10 cellular contexts compared by ENCODE assay signal in the genomic region with DNA sequence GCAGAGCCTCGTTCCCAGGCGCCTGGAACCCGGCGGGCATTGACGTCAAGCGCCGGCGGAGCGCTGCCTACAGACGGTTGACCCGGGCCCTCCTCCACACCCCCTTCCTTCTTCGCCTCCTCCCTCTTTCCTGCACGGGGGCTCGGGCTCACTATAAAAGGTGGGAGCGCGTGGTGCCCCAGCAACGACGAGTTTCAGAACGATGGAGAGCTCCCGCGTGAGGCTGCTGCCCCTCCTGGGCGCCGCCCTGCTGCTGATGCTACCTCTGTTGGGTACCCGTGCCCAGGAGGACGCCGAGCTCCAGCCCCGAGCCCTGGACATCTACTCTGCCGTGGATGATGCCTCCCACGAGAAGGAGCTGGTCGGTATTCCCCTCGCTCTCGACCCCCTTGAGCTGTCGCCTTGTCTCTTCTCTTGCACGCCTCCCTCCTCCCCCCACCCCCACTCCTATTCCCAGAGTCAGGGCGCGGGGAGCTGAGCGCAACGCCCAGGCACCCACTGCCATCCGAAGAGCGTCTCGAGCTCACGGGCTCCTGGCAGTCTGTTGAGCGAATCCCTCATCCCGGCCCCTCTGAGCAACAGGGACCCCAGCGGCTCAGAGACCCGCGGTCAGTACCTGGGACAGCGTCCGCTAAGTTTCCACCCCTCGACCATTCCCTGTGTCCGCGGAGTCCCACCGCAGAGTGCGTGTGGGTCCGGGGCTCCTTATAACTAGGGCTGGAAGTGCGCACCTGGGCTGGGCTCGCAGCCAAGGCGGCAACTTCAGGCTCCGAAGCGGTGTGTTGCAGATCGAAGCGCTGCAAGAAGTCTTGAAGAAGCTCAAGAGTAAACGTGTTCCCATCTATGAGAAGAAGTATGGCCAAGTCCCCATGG. TPM values are rescaled to one million over a fixed set of nuclear protein-coding genes. Genes with fewer than 3 reads are reported as not detected.
DNase-seq lines count a peak whose midpoint lies in the region; TF ChIP-seq lines count a peak whose summit lies in the region.
"Had no signal": no experiment of that assay in that cellular context is flagged by ENCODE, and none has a peak within 500 bp of the region (broad histone marks: within the 10 kb centered on the region; RNA-seq: fewer than 3 reads in every experiment).

A gene (plus strand): TSS at position 184 of the 873 bp plus-strand sequence. CDS start 19 bp downstream, at position 203.

- H3K9ac ChIP-seq in neuronal stem cell (ENCODE audit: low read depth, low read length, poor library complexity): no peak within 1 kb of the TSS

- POLR2A ChIA-PET in CD8-positive, alpha-beta memory T cell (lab: Charles Lee): no interaction called here

- H3K9me3 ChIP-seq in esophagus muscularis mucosa: no peaks in the 10 kb centered on the region
- peaks cover 2 to 4% of the 10 kb centered on the region in 2 donors for H3K9me3 ChIP-seq in neuronal stem cell (replicated peaks in 1 of 2; ENCODE audit: control insufficient read depth in 2 of 2, insufficient read depth in 1 of 2, low read depth in 1 of 2, low read length in 2 of 2)
- no peaks in the 10 kb centered on the region for H3K9me3 ChIP-seq in CD8-positive, alpha-beta memory T cell (ENCODE audit: low read length)

- DNase-seq in NCI-H146 (lab: John Stamatoyannopoulos, UW): peak; percentile 38
- DNase-seq in NCI-H146 treated with DMSO at 0.1 percent for 48 hours (lab: John Stamatoyannopoulos, UW; ENCODE audit: unreplicated experiment): no peak
- DNase-seq in NCI-H69 (lab: John Stamatoyannopoulos, UW): peak; percentile 80
- DNase-seq in esophagus muscularis mucosa (ENCODE audit: extremely low spot score): peak; percentile 70
- peak; percentile 63 for DNase-seq in neuronal stem cell (ENCODE audit: low spot score)
- no peak for DNase-seq in T-helper 1 cell
- DNase-seq in CD8-positive, alpha-beta memory T cell: no peak
- no peak for DNase-seq in NCI-H1694 treated with DMSO at 0.1 percent for 48 hours (lab: John Stamatoyannopoulos, UW)
- DNase-seq: activated CD4-positive, CD25-positive, alpha-beta regulatory T cell treated with anti-CD3 and anti-CD28 coated beads, Interleukin-2, amount 50 U/mL, for 72 hours; naive thymus-derived CD8-positive, alpha-beta T cell had no signal

- no peak within 1 kb of the TSS for H2BK5ac ChIP-seq in neuronal stem cell (ENCODE audit: low read length)

- TF ChIP-seq EP300 in esophagus muscularis mucosa (IDR thresholded peaks at IDR 0.05): no peak

- H3K23ac ChIP-seq in neuronal stem cell (ENCODE audit: low read depth, low read length, poor library complexity): peak within 1 kb of the TSS; percentile 89

- H3K18ac ChIP-seq in neuronal stem cell (ENCODE audit: low read length): peak within 1 kb of the TSS; percentile 80

- TF ChIP-seq POLR2A in esophagus muscularis mucosa (IDR thresholded peaks at IDR 0.05; ENCODE audit: low read depth): no peak

- H3K36me3 ChIP-seq in esophagus muscularis mucosa (no peaks in the 10 kb centered on the region), neuronal stem cell (replicated peaks in 1 of 2; ENCODE audit: control insufficient read depth in 2 of 2, insufficient read depth in 2 of 2, low read length in 2 of 2) (no peaks in the 10 kb centered on the region)
- H3K36me3 ChIP-seq in CD8-positive, alpha-beta memory T cell (ENCODE audit: insufficient read depth, low read length): no peaks in the 10 kb centered on the region

- H3K27me3 ChIP-seq in esophagus muscularis mucosa: peaks cover 0 to 77% (median 17%) of the 10 kb centered on the region in 4 donors
- peaks cover 2 to 87% (median 31%) of the 10 kb centered on the region in 3 experiments for H3K27me3 ChIP-seq in neuronal stem cell (ENCODE audit: control insufficient read depth in 3 of 3, insufficient read depth in 3 of 3, low read depth in 1 of 3, low read length in 3 of 3)
- H3K27me3 ChIP-seq in CD8-positive, alpha-beta memory T cell (ENCODE audit: insufficient read depth, low read length, poor library complexity, severe bottlenecking): peaks cover 10% of the 10 kb centered on the region

- H4K91ac ChIP-seq in neuronal stem cell (ENCODE audit: low read depth, low read length, poor library complexity): no peak within 1 kb of the TSS

- peaks cover 0 to 12% (median 10%) of the 10 kb centered on the region in 4 donors for H3K4me1 ChIP-seq in esophagus muscularis mucosa
- H3K4me1 ChIP-seq in neuronal stem cell (ENCODE audit: control insufficient read depth in 2 of 2, insufficient read depth in 1 of 2, low read depth in 1 of 2, low read length in 2 of 2): peaks cover 0 to 8% of the 10 kb centered on the region in 2 donors
- H3K4me1 ChIP-seq in CD8-positive, alpha-beta memory T cell (ENCODE audit: insufficient read depth, low read length): no peaks in the 10 kb centered on the region

- H3K9me3 Mint-ChIP-seq in CD8-positive, alpha-beta memory T cell: peaks cover 0 to 2% (median 0%) of the 10 kb centered on the region in 5 donors

- H3K14ac ChIP-seq in neuronal stem cell (ENCODE audit: low read length): peak within 1 kb of the TSS; percentile 56

- peaks cover 40 to 73% of the 10 kb centered on the region in 2 donors for H3K27me3 Mint-ChIP-seq in CD8-positive, alpha-beta memory T cell

- H3K4me1 Mint-ChIP-seq in CD8-positive, alpha-beta memory T cell: no peaks in the 10 kb centered on the region

- H3K4me3 ChIP-seq in esophagus muscularis mucosa (no peak within 1 kb of the TSS), neuronal stem cell (ENCODE audit: low read length in 2 of 2) (no peak within 1 kb of the TSS)
- H3K4me3 ChIP-seq in CD8-positive, alpha-beta memory T cell (ENCODE audit: low read length): no peak within 1 kb of the TSS

- no peak for TF ChIP-seq CTCF in esophagus muscularis mucosa (IDR thresholded peaks at IDR 0.05)

- no peak within 1 kb of the TSS for H3K4ac ChIP-seq in neuronal stem cell (ENCODE audit: low read length)

- H3K27ac ChIP-seq in esophagus muscularis mucosa (replicated peaks in 1 of 4) (no peak within 1 kb of the TSS), neuronal stem cell (replicated peaks; ENCODE audit: low read length) (no peak within 1 kb of the TSS)
- no peak within 1 kb of the TSS for H3K27ac ChIP-seq in CD8-positive, alpha-beta memory T cell (ENCODE audit: low read depth, low read length)

- H3K4me2 ChIP-seq in neuronal stem cell (ENCODE audit: insufficient read depth, low read length, poor library complexity, severe bottlenecking): peak within 1 kb of the TSS; percentile 40

- intact Hi-C loops in esophagus muscularis mucosa (cut with DNase I): no loop called here

- no peak within 1 kb of the TSS for H4K8ac ChIP-seq in neuronal stem cell (ENCODE audit: low read depth, low read length)

- peak within 1 kb of the TSS; percentile 58 for H2BK12ac ChIP-seq in neuronal stem cell (ENCODE audit: low read length)

- no peak within 1 kb of the TSS for H2AFZ ChIP-seq in neuronal stem cell (ENCODE audit: low read length)

- no peak within 1 kb of the TSS for H3K4me3 Mint-ChIP-seq in CD8-positive, alpha-beta memory T cell
- H3K4me3 Mint-ChIP-seq: naive thymus-derived CD8-positive, alpha-beta T cell had no signal

- no peak within 1 kb of the TSS for H2BK120ac ChIP-seq in neuronal stem cell (ENCODE audit: low read depth, low read length)

- H3K27ac Mint-ChIP-seq in CD8-positive, alpha-beta memory T cell: peak within 1 kb of the TSS in 1 of 8 donors; percentile 39
- H3K27ac Mint-ChIP-seq: naive thymus-derived CD8-positive, alpha-beta T cell had no signal

- CTCF ChIA-PET in CD8-positive, alpha-beta memory T cell (lab: Charles Lee): no interaction called here

- H2AK5ac ChIP-seq in neuronal stem cell (ENCODE audit: low read depth, low read length): no peak within 1 kb of the TSS

- H2BK15ac ChIP-seq in neuronal stem cell (ENCODE audit: low read length): no peak within 1 kb of the TSS

- WGBS in esophagus muscularis mucosa: 6% methylated on average over 20 of the region's 63 CpGs
- WGBS in neuronal stem cell (ENCODE audit: extremely low coverage in 2 of 2, insufficient read length in 2 of 2, insufficient replicate concordance in 1 of 2), 2 donors: no CpG with 5 or more reads among the region's 63 CpGs

- H3K36me3 Mint-ChIP-seq in CD8-positive, alpha-beta memory T cell: no peaks in the 10 kb centered on the region
- H3K36me3 Mint-ChIP-seq: naive thymus-derived CD8-positive, alpha-beta T cell had no signal

- H3K79me1 ChIP-seq in neuronal stem cell (ENCODE audit: low read depth, low read length): no peaks in the 10 kb centered on the region

RNA-seq across cellular contexts. Expression of the gene that starts here (rescaled TPM):
- 10 to 100 TPM in 2 of 4 donors, 1 to 10 TPM in 2; 7.1 to 24.7 (median 15.5) TPM for total RNA-seq in esophagus muscularis mucosa
- not detected for polyA plus RNA-seq in neuronal stem cell (2013, experiment 1 of 2)
- not detected for polyA plus RNA-seq in neuronal stem cell (2013, experiment 2 of 2)
- total RNA-seq in CD8-positive, alpha-beta memory T cell: not detected
- polyA plus RNA-seq in CD8-positive, alpha-beta memory T cell: not detected
- total RNA-seq: naive thymus-derived CD8-positive, alpha-beta T cell had no signal
- polyA plus RNA-seq: naive thymus-derived CD8-positive, alpha-beta T cell had no signal

Comparison
In these comparisons a context has a peak if more than half of its experiments do, and no peak if none do; other contexts are left out.
1. RNA of the gene that starts here (total RNA-seq): 7.1 to 24.7 TPM in esophagus muscularis mucosa; not detected in CD8-positive, alpha-beta memory T cell; every median in the first group is over 4 times any median in the second.
2. DNase-seq: peak in NCI-H146 (single experiment), NCI-H69 (single experiment), esophagus muscularis mucosa (single experiment) and neuronal stem cell (single experiment); none in NCI-H146 treated with DMSO at 0.1 percent for 48 hours (single experiment), T-helper 1 cell (0 of 5), CD8-positive, alpha-beta memory T cell (0 of 5) and NCI-H1694 treated with DMSO at 0.1 percent for 48 hours (single experiment).